In the genomic region with DNA sequence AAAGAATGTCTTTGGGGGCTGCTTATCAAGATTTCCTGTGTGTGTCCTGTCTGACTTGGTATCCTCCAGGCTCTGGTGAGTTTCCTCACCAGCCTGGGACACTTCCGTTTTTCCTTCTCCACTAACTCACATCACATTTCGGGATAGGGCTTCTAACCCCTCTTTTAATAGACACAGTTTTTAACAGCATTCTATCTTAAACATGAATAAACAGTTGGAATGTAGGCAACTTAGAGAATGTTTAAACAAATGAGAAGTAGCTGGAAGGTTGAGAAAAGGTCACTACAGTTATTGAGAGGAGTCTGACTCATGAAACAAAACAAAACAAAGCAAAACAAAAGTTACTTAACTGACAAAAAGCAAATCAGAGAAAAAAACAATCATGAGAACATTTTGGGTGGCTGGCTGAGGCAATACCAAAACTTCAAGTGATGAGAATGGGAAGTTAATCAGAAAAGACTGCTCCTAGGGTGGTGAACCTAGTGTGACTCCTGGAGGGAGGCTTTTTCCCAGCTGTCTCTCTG, we compare ENCODE assay signal across 11 cellular contexts.
DNase-seq lines count a peak whose midpoint lies in the region; ATAC-seq and TF ChIP-seq lines count a peak whose summit lies in the region.
"Had no signal": no experiment of that assay in that cellular context is flagged by ENCODE, and none has a peak within 500 bp of the region (broad histone marks: within the 10 kb centered on the region; RNA-seq: fewer than 3 reads in every experiment).

No MANE protein-coding gene starts in this region.

- no peak for DNase-seq in activated CD4-positive, alpha-beta T cell treated with anti-CD3 and anti-CD28 coated beads, Interleukin-2, amount 10 ng/mL, durations not matched to agents 7 days and 5 days
- no peak for DNase-seq in activated CD4-positive, alpha-beta T cell treated with anti-CD3 and anti-CD28 coated beads, Interleukin-2, amount 50 U/mL, for 1 hour
- DNase-seq in glomerular endothelial cell (ENCODE audit: extremely low read depth, low read depth, low spot score) (peak; percentile 77), thoracic aorta (ENCODE audit: low spot score) (no peak)
- no peak for DNase-seq in stimulated activated CD4-positive, alpha-beta T cell treated with anti-CD3 and anti-CD28 coated beads, Interleukin-2, amount 100 ng/mL, for 48 hours
- DNase-seq in activated CD4-positive, alpha-beta T cell treated with anti-CD3 and anti-CD28 coated beads, Interleukin-2, amount 10 ng/mL, durations not matched to agents 24 days and 14 days = no peak
- DNase-seq: activated T-cell treated with anti-CD3 and anti-CD28 coated beads, Interleukin-2, amount 50 U/mL, for 4 hours; hippocampal formation had no signal

- no peaks in the 10 kb centered on the region for H3K36me3 ChIP-seq in thoracic aorta

- CTCF ChIA-PET in activated CD4-positive, alpha-beta T cell treated with anti-CD3 and anti-CD28 coated beads, Interleukin-2, amount 10 ng/mL, durations not matched to agents 7 days and 5 days (lab: Charles Lee) = interaction anchor here (1.3 to 1.5 kb wide), 3 partner anchors 11 to 27 kb away, joined by 3 to 4 read pairs (median 3); no protein-coding TSS in a partner anchor

- no peak for TF ChIP-seq CTCF in thoracic aorta (IDR thresholded peaks at IDR 0.05)

- peaks cover 13% of the 10 kb centered on the region for H3K36me3 Mint-ChIP-seq in activated CD4-positive, alpha-beta T cell treated with anti-CD3 and anti-CD28 coated beads, Interleukin-2, amount 10 ng/mL, durations not matched to agents 7 days and 5 days (ENCODE audit: low read depth)
- H3K36me3 Mint-ChIP-seq in activated CD4-positive, alpha-beta T cell treated with anti-CD3 and anti-CD28 coated beads, Interleukin-2, amount 10 ng/mL, durations not matched to agents 24 days and 14 days (ENCODE audit: low read depth) = no peaks in the 10 kb centered on the region

- H3K27me3 ChIP-seq in thoracic aorta (replicated peaks; ENCODE audit: insufficient read depth) = no peaks in the 10 kb centered on the region

- H3K9me3 Mint-ChIP-seq in activated CD4-positive, alpha-beta T cell treated with anti-CD3 and anti-CD28 coated beads, Interleukin-2, amount 10 ng/mL, durations not matched to agents 7 days and 5 days = peaks cover 6% of the 10 kb centered on the region
- H3K9me3 Mint-ChIP-seq in activated CD4-positive, alpha-beta T cell treated with anti-CD3 and anti-CD28 coated beads, Interleukin-2, amount 10 ng/mL, durations not matched to agents 24 days and 14 days = peaks cover 6% of the 10 kb centered on the region
- H3K9me3 Mint-ChIP-seq: activated T-cell treated with anti-CD3 and anti-CD28 coated beads, Interleukin-2, amount 50 U/mL, for 4 hours had no signal

- no peak overlapping the region for H3K27ac ChIP-seq in thoracic aorta

- no peak overlapping the region for H3K4me3 Mint-ChIP-seq in activated CD4-positive, alpha-beta T cell treated with anti-CD3 and anti-CD28 coated beads, Interleukin-2, amount 10 ng/mL, durations not matched to agents 7 days and 5 days
- no peak overlapping the region for H3K4me3 Mint-ChIP-seq in activated CD4-positive, alpha-beta T cell treated with anti-CD3 and anti-CD28 coated beads, Interleukin-2, amount 10 ng/mL, durations not matched to agents 24 days and 14 days
- H3K4me3 Mint-ChIP-seq: activated T-cell treated with anti-CD3 and anti-CD28 coated beads, Interleukin-2, amount 50 U/mL, for 4 hours had no signal

- intact Hi-C loops in activated CD4-positive, alpha-beta T cell treated with anti-CD3 and anti-CD28 coated beads, Interleukin-2, amount 10 ng/mL, durations not matched to agents 24 days and 14 days (cut with micrococcal nuclease) = no loop called here

- peak overlapping the region; percentile 15 for H3K4me3 ChIP-seq in thoracic aorta
- H3K4me3 ChIP-seq: skin epidermis had no signal

- peak overlapping the region; percentile 3 for H3K27ac Mint-ChIP-seq in activated CD4-positive, alpha-beta T cell treated with anti-CD3 and anti-CD28 coated beads, Interleukin-2, amount 10 ng/mL, durations not matched to agents 7 days and 5 days
- H3K27ac Mint-ChIP-seq in activated CD4-positive, alpha-beta T cell treated with anti-CD3 and anti-CD28 coated beads, Interleukin-2, amount 10 ng/mL, durations not matched to agents 24 days and 14 days = no peak overlapping the region

- POLR2A ChIA-PET in activated CD4-positive, alpha-beta T cell treated with anti-CD3 and anti-CD28 coated beads, Interleukin-2, amount 10 ng/mL, durations not matched to agents 7 days and 5 days (lab: Charles Lee) = no interaction called here

- peaks cover 0 to 14% of the 10 kb centered on the region in 2 donors for H3K4me1 ChIP-seq in thoracic aorta (ENCODE audit: control insufficient read depth in 1 of 2, low read depth in 2 of 2)

- H3K9me3 ChIP-seq in thoracic aorta = no peaks in the 10 kb centered on the region

- ATAC-seq in SK-N-SH treated with all-trans-retinoic acid at 6 μM for 48 hours (peak; percentile 38), thoracic aorta (ENCODE audit: insufficient number of reproducible peaks, low FRiP score, low read depth) (no peak), HG03097 (IDR thresholded peaks at IDR 0.05; ENCODE audit: low FRiP score, unreplicated experiment) (no peak)
- ATAC-seq: activated T-cell treated with anti-CD3 and anti-CD28 coated beads, Interleukin-2, amount 50 U/mL, for 4 hours had no signal

- H3K4me1 Mint-ChIP-seq in activated CD4-positive, alpha-beta T cell treated with anti-CD3 and anti-CD28 coated beads, Interleukin-2, amount 10 ng/mL, durations not matched to agents 7 days and 5 days = peaks cover 52% of the 10 kb centered on the region
- peaks cover 31% of the 10 kb centered on the region for H3K4me1 Mint-ChIP-seq in activated CD4-positive, alpha-beta T cell treated with anti-CD3 and anti-CD28 coated beads, Interleukin-2, amount 10 ng/mL, durations not matched to agents 24 days and 14 days

- no peaks in the 10 kb centered on the region for H3K27me3 Mint-ChIP-seq in activated CD4-positive, alpha-beta T cell treated with anti-CD3 and anti-CD28 coated beads, Interleukin-2, amount 10 ng/mL, durations not matched to agents 7 days and 5 days
- no peaks in the 10 kb centered on the region for H3K27me3 Mint-ChIP-seq in activated CD4-positive, alpha-beta T cell treated with anti-CD3 and anti-CD28 coated beads, Interleukin-2, amount 10 ng/mL, durations not matched to agents 24 days and 14 days

TF ChIP-seq in SK-N-SH treated with all-trans-retinoic acid at 6 μM for 48 hours, 23 proteins besides CTCF, POLR2A, EP300 and RAD21:
- TF ChIP-seq GLIS3 (CRISPR knock-in tag; IDR thresholded peaks at IDR 0.05) (no peak), OSR1 (CRISPR knock-in tag; IDR thresholded peaks at IDR 0.05) (no peak), ZC3H10 (CRISPR knock-in tag; IDR thresholded peaks at IDR 0.05) (no peak), PPARA (CRISPR knock-in tag; IDR thresholded peaks at IDR 0.05; ENCODE audit: borderline replicate concordance) (no peak), ZNF70 (CRISPR knock-in tag; IDR thresholded peaks at IDR 0.05) (no peak), TCF4 (CRISPR knock-in tag; IDR thresholded peaks at IDR 0.05; ENCODE audit: borderline replicate concordance) (no peak), ZNF565 (CRISPR knock-in tag; conservative IDR thresholded peaks at IDR 0.05; ENCODE audit: low read depth) (no peak), ZFP30 (CRISPR knock-in tag; IDR thresholded peaks at IDR 0.05) (no peak), SNAI2 (CRISPR knock-in tag; IDR thresholded peaks at IDR 0.05) (no peak), ZFP3 (CRISPR knock-in tag; IDR thresholded peaks at IDR 0.05) (no peak), CSDC2 (CRISPR knock-in tag; IDR thresholded peaks at IDR 0.05) (no peak), ZNF8 (CRISPR knock-in tag; IDR thresholded peaks at IDR 0.05) (no peak)
- TF ChIP-seq, protein P1, sequence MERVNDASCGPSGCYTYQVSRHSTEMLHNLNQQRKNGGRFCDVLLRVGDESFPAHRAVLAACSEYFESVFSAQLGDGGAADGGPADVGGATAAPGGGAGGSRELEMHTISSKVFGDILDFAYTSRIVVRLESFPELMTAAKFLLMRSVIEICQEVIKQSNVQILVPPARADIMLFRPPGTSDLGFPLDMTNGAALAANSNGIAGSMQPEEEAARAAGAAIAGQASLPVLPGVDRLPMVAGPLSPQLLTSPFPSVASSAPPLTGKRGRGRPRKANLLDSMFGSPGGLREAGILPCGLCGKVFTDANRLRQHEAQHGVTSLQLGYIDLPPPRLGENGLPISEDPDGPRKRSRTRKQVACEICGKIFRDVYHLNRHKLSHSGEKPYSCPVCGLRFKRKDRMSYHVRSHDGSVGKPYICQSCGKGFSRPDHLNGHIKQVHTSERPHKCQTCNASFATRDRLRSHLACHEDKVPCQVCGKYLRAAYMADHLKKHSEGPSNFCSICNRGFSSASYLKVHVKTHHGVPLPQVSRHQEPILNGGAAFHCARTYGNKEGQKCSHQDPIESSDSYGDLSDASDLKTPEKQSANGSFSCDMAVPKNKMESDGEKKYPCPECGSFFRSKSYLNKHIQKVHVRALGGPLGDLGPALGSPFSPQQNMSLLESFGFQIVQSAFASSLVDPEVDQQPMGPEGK (CRISPR knock-in tag; IDR thresholded peaks at IDR 0.05; ENCODE audit: borderline replicate concordance) = no peak
- TF ChIP-seq, protein P2, sequence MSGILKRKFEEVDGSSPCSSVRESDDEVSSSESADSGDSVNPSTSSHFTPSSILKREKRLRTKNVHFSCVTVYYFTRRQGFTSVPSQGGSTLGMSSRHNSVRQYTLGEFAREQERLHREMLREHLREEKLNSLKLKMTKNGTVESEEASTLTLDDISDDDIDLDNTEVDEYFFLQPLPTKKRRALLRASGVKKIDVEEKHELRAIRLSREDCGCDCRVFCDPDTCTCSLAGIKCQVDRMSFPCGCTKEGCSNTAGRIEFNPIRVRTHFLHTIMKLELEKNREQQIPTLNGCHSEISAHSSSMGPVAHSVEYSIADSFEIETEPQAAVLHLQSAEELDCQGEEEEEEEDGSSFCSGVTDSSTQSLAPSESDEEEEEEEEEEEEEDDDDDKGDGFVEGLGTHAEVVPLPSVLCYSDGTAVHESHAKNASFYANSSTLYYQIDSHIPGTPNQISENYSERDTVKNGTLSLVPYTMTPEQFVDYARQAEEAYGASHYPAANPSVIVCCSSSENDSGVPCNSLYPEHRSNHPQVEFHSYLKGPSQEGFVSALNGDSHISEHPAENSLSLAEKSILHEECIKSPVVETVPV (CRISPR knock-in tag; IDR thresholded peaks at IDR 0.05) = no peak
- TF ChIP-seq, protein P3, sequence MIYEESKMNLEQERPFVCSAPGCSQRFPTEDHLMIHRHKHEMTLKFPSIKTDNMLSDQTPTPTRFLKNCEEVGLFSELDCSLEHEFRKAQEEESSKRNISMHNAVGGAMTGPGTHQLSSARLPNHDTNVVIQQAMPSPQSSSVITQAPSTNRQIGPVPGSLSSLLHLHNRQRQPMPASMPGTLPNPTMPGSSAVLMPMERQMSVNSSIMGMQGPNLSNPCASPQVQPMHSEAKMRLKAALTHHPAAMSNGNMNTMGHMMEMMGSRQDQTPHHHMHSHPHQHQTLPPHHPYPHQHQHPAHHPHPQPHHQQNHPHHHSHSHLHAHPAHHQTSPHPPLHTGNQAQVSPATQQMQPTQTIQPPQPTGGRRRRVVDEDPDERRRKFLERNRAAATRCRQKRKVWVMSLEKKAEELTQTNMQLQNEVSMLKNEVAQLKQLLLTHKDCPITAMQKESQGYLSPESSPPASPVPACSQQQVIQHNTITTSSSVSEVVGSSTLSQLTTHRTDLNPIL (CRISPR knock-in tag; IDR thresholded peaks at IDR 0.05; ENCODE audit: low read depth) = no peak
